ENCODE assay signal across 9 cellular contexts in the genomic region with DNA sequence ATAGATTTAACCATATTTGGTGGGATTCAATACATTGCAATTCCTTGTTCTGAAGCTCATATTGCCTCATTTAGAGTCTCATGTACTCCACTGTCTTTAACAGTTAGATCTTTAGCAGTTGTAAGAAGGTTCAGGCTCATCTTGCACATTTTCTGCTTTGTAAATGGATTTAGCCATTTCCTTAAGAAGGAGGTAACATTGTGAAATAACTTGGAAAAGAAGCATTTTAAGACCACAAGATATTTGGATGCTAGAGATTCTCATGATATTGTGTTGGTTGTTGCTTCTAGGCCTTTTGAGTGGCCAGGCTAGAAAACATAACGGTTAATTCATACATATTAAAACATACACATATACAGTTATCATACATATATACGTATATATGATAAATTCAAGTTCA.
"Had no signal": no experiment of that assay in that cellular context is flagged by ENCODE, and none has a peak within 500 bp of the region (broad histone marks: within the 10 kb centered on the region; RNA-seq: fewer than 3 reads in every experiment).

No MANE protein-coding gene starts in this region.

- H2AFZ ChIP-seq: GM23338 had no signal

- H3K4me2 ChIP-seq: GM23338 had no signal

- ATAC-seq: GM23338, K562 had no signal

- DNase-seq: H9, HCEC 1CT, IMR-90, KG1 had no signal

- FAIRE-seq: H1, H54, HTR-8/SVneo, K562 had no signal

- H3K4me3 ChIP-seq: GM23338, K562 had no signal
